10 cellular contexts compared by ENCODE assay signal in genomic region chr12:9372202-9372601, GRCh38.
DNase-seq lines count a peak whose midpoint lies in the region; ATAC-seq and TF ChIP-seq lines count a peak whose summit lies in the region.
"Had no signal": no experiment of that assay in that cellular context is flagged by ENCODE, and none has a peak within 500 bp of the region (broad histone marks: within the 10 kb centered on the region; RNA-seq: fewer than 3 reads in every experiment).

No MANE protein-coding gene starts in this region.

- no peak overlapping the region for H3K56ac ChIP-seq in mesendoderm (ENCODE audit: low read length)

- H4K5ac ChIP-seq in mesendoderm (ENCODE audit: low read length): no peak overlapping the region

- H3K9ac ChIP-seq in mesendoderm (ENCODE audit: low read length): no peak overlapping the region

- H3K27me3 ChIP-seq in mesendoderm (ENCODE audit: insufficient read depth, low read length, poor library complexity): no peaks in the 10 kb centered on the region

- H3K4ac ChIP-seq in mesendoderm (ENCODE audit: low read depth, low read length): no peak overlapping the region

- no peak overlapping the region for H2AK5ac ChIP-seq in mesendoderm (ENCODE audit: low read length)

- no peaks in the 10 kb centered on the region for H3K79me2 ChIP-seq in mesendoderm (ENCODE audit: control insufficient read depth, insufficient read depth, low read length)

- H3K4me3 ChIP-seq in mesendoderm (ENCODE audit: low read length): no peak overlapping the region

- no CpG with 5 or more reads among the region's 2 CpGs for WGBS in mesendoderm (ENCODE audit: extremely low coverage, insufficient coverage, low lambda C conversion rate)

- no peak overlapping the region for H2BK15ac ChIP-seq in mesendoderm (replicated peaks; ENCODE audit: low read depth)

- H3K27me3 Mint-ChIP-seq in chondrocyte (ENCODE audit: low read depth): peaks cover 10% of the 10 kb centered on the region
- H3K27me3 Mint-ChIP-seq: central memory CD8-positive, alpha-beta T cell had no signal

- H3K4me1 Mint-ChIP-seq in chondrocyte (ENCODE audit: low read depth): no peaks in the 10 kb centered on the region
- H3K4me1 Mint-ChIP-seq: central memory CD8-positive, alpha-beta T cell had no signal

- H2BK5ac ChIP-seq in mesendoderm (ENCODE audit: low read length): no peak overlapping the region

- no peak overlapping the region for H3K23ac ChIP-seq in mesendoderm (ENCODE audit: low read length)

- H3K27ac Mint-ChIP-seq in chondrocyte (ENCODE audit: unreplicated experiment): no peak overlapping the region

- ATAC-seq in GM18502 (IDR thresholded peaks at IDR 0.05; ENCODE audit: poor library complexity, unreplicated experiment) (no peak), GM19324 (IDR thresholded peaks at IDR 0.05; ENCODE audit: low FRiP score, unreplicated experiment) (no peak)

- H3K36me3 ChIP-seq in mesendoderm (ENCODE audit: control insufficient read depth, insufficient read depth, low read length): no peaks in the 10 kb centered on the region

- no peaks in the 10 kb centered on the region for H3K9me3 Mint-ChIP-seq in chondrocyte (ENCODE audit: low read depth)
- H3K9me3 Mint-ChIP-seq: central memory CD8-positive, alpha-beta T cell had no signal

- TF ChIP-seq CTCF in chondrocyte (IDR thresholded peaks at IDR 0.05): peak; percentile 48

- no peaks in the 10 kb centered on the region for H3K36me3 Mint-ChIP-seq in chondrocyte (ENCODE audit: low read depth)

- no peak overlapping the region for H3K4me3 Mint-ChIP-seq in chondrocyte (ENCODE audit: unreplicated experiment)
- H3K4me3 Mint-ChIP-seq: central memory CD8-positive, alpha-beta T cell had no signal

- no peak overlapping the region for H4K8ac ChIP-seq in mesendoderm (ENCODE audit: low read depth, low read length)

- H3K79me1 ChIP-seq in mesendoderm (ENCODE audit: low read length): no peaks in the 10 kb centered on the region

- DNase-seq in ELR (ENCODE audit: low read depth): peak; percentile 37
- peak; percentile 12 for DNase-seq in M059J (ENCODE audit: low read depth)
- no peak for DNase-seq in chondrocyte (ENCODE audit: low spot score)
- peak; percentile 62 for DNase-seq in mesendoderm
- DNase-seq in DMS 273 (lab: John Stamatoyannopoulos, UW; ENCODE audit: unreplicated experiment): no peak
- DNase-seq in GDM1 (lab: John Stamatoyannopoulos, UW): no peak
- DNase-seq: NCI-H1417 treated with DMSO at 0.1 percent for 48 hours had no signal

- H3K27ac ChIP-seq in mesendoderm (ENCODE audit: low read depth, low read length): no peak overlapping the region

- no peaks in the 10 kb centered on the region for H3K4me1 ChIP-seq in mesendoderm (ENCODE audit: control insufficient read depth, low read depth, low read length)

- no peak overlapping the region for H3K4me2 ChIP-seq in mesendoderm (ENCODE audit: low read length)

- no peak overlapping the region for H3K18ac ChIP-seq in mesendoderm (ENCODE audit: low read length)

- no peak overlapping the region for H2BK120ac ChIP-seq in mesendoderm (ENCODE audit: low read depth, low read length)

Comparison
In these comparisons a context has a peak if more than half of its experiments do, and no peak if none do; other contexts are left out.
1. DNase-seq: peak in ELR (single experiment), M059J (single experiment) and mesendoderm (single experiment); none in chondrocyte (single experiment), DMS 273 (single experiment) and GDM1 (single experiment).